21 cellular contexts compared by ENCODE assay signal in genomic region chr11:68309621-68310185, GRCh38. TPM values are rescaled to one million over a fixed set of nuclear protein-coding genes. Genes with fewer than 3 reads are reported as not detected.
DNase-seq lines count a peak whose midpoint lies in the region; ATAC-seq, FAIRE-seq and TF ChIP-seq lines count a peak whose summit lies in the region.
"Had no signal": no experiment of that assay in that cellular context is flagged by ENCODE, and none has a peak within 500 bp of the region (broad histone marks: within the 10 kb centered on the region; RNA-seq: fewer than 3 reads in every experiment).

No MANE protein-coding gene starts in this region.

- H3K36me3 Mint-ChIP-seq in immature natural killer cell (no peaks in the 10 kb centered on the region), type B pancreatic cell (no peaks in the 10 kb centered on the region), glutamatergic neuron (ENCODE audit: unreplicated experiment) (no peaks in the 10 kb centered on the region)

- H3K9me3 Mint-ChIP-seq in immature natural killer cell (no peaks in the 10 kb centered on the region), type B pancreatic cell (no peaks in the 10 kb centered on the region), glutamatergic neuron (ENCODE audit: unreplicated experiment) (peaks cover 12% of the 10 kb centered on the region)

- intact Hi-C loops in HepG2 (cut with micrococcal nuclease; ENCODE audit: unreplicated experiment) (no loop called here), right lobe of liver (cut with DNase I) (loop anchor here (10.0 kb wide), 1 partner anchor 75 kb away; no protein-coding TSS in a partner anchor)

- TF ChIP-seq EP300 in HepG2 (IDR thresholded peaks at IDR 0.05; ENCODE audit: low read depth in 2 of 2, low read length in 2 of 2) (peak in 1 of 2 experiments; percentile 48; a peak in 1 of 4 replicates), HepG2 (CRISPR knock-in tag; IDR thresholded peaks at IDR 0.05; ENCODE audit: borderline replicate concordance) (peak; percentile 25; the same call in 1 of the 2 replicates)

- DNase-seq in HepG2 (ENCODE audit: low spot score) (peak; percentile 69), right lobe of liver (no peak), M059J (ENCODE audit: low read depth) (peak; percentile 23), immature natural killer cell (no peak), type B pancreatic cell (ENCODE audit: extremely low spot score, unreplicated experiment) (no peak), glutamatergic neuron (no peak), AG08396 (ENCODE audit: low spot score) (no peak), dermis blood vessel endothelial cell (no peak)
- DNase-seq: activated CD4-positive, alpha-beta T cell treated with anti-CD3 and anti-CD28 coated beads for 48 hours; activated CD8-positive, alpha-beta memory T cell treated with anti-CD3 and anti-CD28 coated beads, Interleukin-2, amount 50 U/mL, for 48 hours; activated naive CD4-positive, alpha-beta T cell; effector CD8-positive, alpha-beta T cell; kidney glomerular epithelial cell; MG63; NCI-H1417 treated with DMSO at 0.1 percent for 48 hours; NCI-H748 treated with DMSO at 0.1 percent for 48 hours; psoas muscle; stimulated activated CD4-positive, alpha-beta T cell treated with anti-CD3 and anti-CD28 coated beads, Interleukin-1b, Interleukin-23, amount 100 ng/mL, for 48 hours; stimulated activated naive CD4-positive, alpha-beta T cell treated with Interleukin-2 at 50 U/mL for 16 hours; T-helper 1 cell had no signal

- CTCF ChIA-PET in HepG2 (lab: Yijun Ruan, JAX; ENCODE audit: low intra/inter-chr PET ratio, low total read pairs) = interaction anchor here (1.0 kb wide), 1 partner anchor 13 kb away, joined by 3 read pairs; no protein-coding TSS in a partner anchor

- TF ChIP-seq POLR2A in HepG2 (IDR thresholded peaks at IDR 0.05; ENCODE audit: insufficient read depth in 1 of 2, low read depth in 2 of 2, low read length in 2 of 2) (peak in 1 of 2 experiments; percentile 18; a peak in 1 of 4 replicates), right lobe of liver (IDR thresholded peaks at IDR 0.05) (no peak)

- peaks cover 19% of the 10 kb centered on the region for H3K79me2 ChIP-seq in HepG2 (ENCODE audit: insufficient read depth, low read length)

- TF ChIP-seq CTCF in HepG2 (CRISPR knock-in tag; IDR thresholded peaks at IDR 0.05) (no peak), right lobe of liver (IDR thresholded peaks at IDR 0.05) (no peak), type B pancreatic cell (conservative IDR thresholded peaks at IDR 0.05) (no peak), glutamatergic neuron (IDR thresholded peaks at IDR 0.05; ENCODE audit: partially characterized antibody, unreplicated experiment) (no peak)

- 17% methylated on average over 2 of the region's 2 CpGs for WGBS in HepG2 (ENCODE audit: low lambda C conversion rate)
- WGBS in right lobe of liver (ENCODE audit: insufficient coverage, low coverage, low lambda C conversion rate, missing lambda C conversion rate) = 88% methylated on average over 2 of the region's 2 CpGs

- TF ChIP-seq RAD21 in HepG2 (CRISPR knock-in tag; IDR thresholded peaks at IDR 0.05) = no peak

- H3K4me1 ChIP-seq in HepG2 (ENCODE audit: insufficient read depth, low read length) (peaks cover 47% of the 10 kb centered on the region), right lobe of liver (peaks cover 0 to 3% (median 0%) of the 10 kb centered on the region in 4 donors)

- H3K4me3 Mint-ChIP-seq in immature natural killer cell (peak overlapping the region in 4 of 5 donors; percentile 3 to 31 (median 22)), type B pancreatic cell (peak overlapping the region; percentile 77), glutamatergic neuron (ENCODE audit: unreplicated experiment) (no peak overlapping the region)

- H3K4me3 ChIP-seq in HepG2 (replicated peaks in 1 of 3; ENCODE audit: insufficient read depth in 1 of 3, low read depth in 2 of 3, low read length in 3 of 3) = no peak overlapping the region
- H3K4me3 ChIP-seq in right lobe of liver = no peak overlapping the region
- H3K4me3 ChIP-seq: esophagus muscularis mucosa, MG63, psoas muscle had no signal

- in situ Hi-C loops in HepG2 (cut with HindIII; ENCODE audit: extremely low pct_ligation_motif_present, low pct_unique_long_range_greater_than_20kb) = no loop called here

- no peak overlapping the region for H2AFZ ChIP-seq in HepG2 (ENCODE audit: low read length)

- H3K27ac Mint-ChIP-seq in immature natural killer cell = peak overlapping the region in 1 of 6 donors; percentile 4
- peak overlapping the region; percentile 80 for H3K27ac Mint-ChIP-seq in type B pancreatic cell
- H3K27ac Mint-ChIP-seq in glutamatergic neuron (ENCODE audit: unreplicated experiment) = no peak overlapping the region

- ATAC-seq in HepG2 = peak; percentile 56
- ATAC-seq in right lobe of liver = no peak
- ATAC-seq: psoas muscle had no signal

- no TSS peak for BruUV-seq in HepG2 (replicated peaks; lab: Mats Ljungman, UMichigan)

- POLR2A ChIA-PET in HepG2 (lab: Yijun Ruan, JAX) = interaction anchor here (2.5 to 5.7 kb wide), 2 partner anchors 10 to 38 kb away, joined by 9 to 127 read pairs; partner anchors contain the start of gene C11orf24

- H3K27me3 ChIP-seq in HepG2 (ENCODE audit: control insufficient read depth in 1 of 2, insufficient read depth in 2 of 2, low read length in 2 of 2) (no peaks in the 10 kb centered on the region; a peak in 1 of 5 replicates), right lobe of liver (no peaks in the 10 kb centered on the region)
- H3K27me3 ChIP-seq: esophagus muscularis mucosa, MG63 had no signal

- H3K4me1 Mint-ChIP-seq in immature natural killer cell (peaks cover 8 to 18% of the 10 kb centered on the region in 2 donors), type B pancreatic cell (ENCODE audit: unreplicated experiment) (peaks cover 26% of the 10 kb centered on the region), glutamatergic neuron (ENCODE audit: low read depth, unreplicated experiment) (peaks cover 8% of the 10 kb centered on the region)

- FAIRE-seq in HepG2 (lab: Jason Lieb, UNC) = no peak

- H3K27ac ChIP-seq in HepG2 (ENCODE audit: extremely low read length, insufficient read depth, low read length) = peak overlapping the region; percentile 78
- H3K27ac ChIP-seq in right lobe of liver = no peak overlapping the region
- H3K27ac ChIP-seq: psoas muscle had no signal

- H4K20me1 ChIP-seq in HepG2 (ENCODE audit: insufficient read depth, low read length) = no peaks in the 10 kb centered on the region

- H3K27me3 Mint-ChIP-seq in immature natural killer cell (ENCODE audit: low read depth in 3 of 3) (peaks cover 9 to 13% (median 12%) of the 10 kb centered on the region in 3 donors), type B pancreatic cell (no peaks in the 10 kb centered on the region), glutamatergic neuron (ENCODE audit: unreplicated experiment) (peaks cover 10% of the 10 kb centered on the region)

- H3K9me3 ChIP-seq in HepG2 (ENCODE audit: low read length) (no peaks in the 10 kb centered on the region), right lobe of liver (no peaks in the 10 kb centered on the region)
- H3K9me3 ChIP-seq: esophagus muscularis mucosa, MG63, psoas muscle had no signal

- H3K36me3 ChIP-seq in HepG2 (replicated peaks in 1 of 2; ENCODE audit: control insufficient read depth in 1 of 2, insufficient read depth in 2 of 2, low read length in 2 of 2) = peaks cover 0 to 7% of the 10 kb centered on the region in 2 experiments; a peak in 2 of 5 replicates
- no peaks in the 10 kb centered on the region for H3K36me3 ChIP-seq in right lobe of liver
- H3K36me3 ChIP-seq: esophagus muscularis mucosa, MG63 had no signal

- peak overlapping the region; percentile 58 for H3K4me2 ChIP-seq in HepG2 (ENCODE audit: low read depth, low read length)

- H3K9ac ChIP-seq in HepG2 (ENCODE audit: insufficient read depth, low read depth, low read length) = peak overlapping the region; percentile 53

RNA-seq across cellular contexts. Expression of gene LRP5, which starts 2.7 kb away (rescaled TPM):
- 23.6 and 40.4 TPM in 2 replicates for total RNA-seq in HepG2 (2016; rRNA removed; fragmentation: Illumina TruSeq; extraction: Trizol)
- total RNA-seq in HepG2 (2016; cell fraction: cytosol; rRNA removed; fragmentation: Illumina TruSeq; extraction: Trizol; ENCODE audit: low read depth) = 19.7 and 22.6 TPM in 2 replicates
- total RNA-seq in HepG2 (2016; cell fraction: insoluble cytoplasmic fraction; rRNA removed; fragmentation: Illumina TruSeq; extraction: Trizol) = 17.6 and 41.1 TPM in 2 replicates
- 27.9 and 29.7 TPM in 2 replicates for total RNA-seq in HepG2 (2016; cell fraction: membrane; rRNA removed; fragmentation: Illumina TruSeq; extraction: Trizol)
- 50.9 and 60.6 TPM in 2 replicates for total RNA-seq in HepG2 (2016; cell fraction: nucleus; rRNA removed; fragmentation: Illumina TruSeq; extraction: Trizol)
- polyA plus RNA-seq in HepG2 (2011; rRNA removed) = 64.0 and 83.4 TPM in 2 replicates
- polyA plus RNA-seq in HepG2 (2011; cell fraction: cytosol; rRNA removed) = 37.9 and 59.3 TPM in 2 replicates
- polyA plus RNA-seq in HepG2 (2011; cell fraction: nucleus; rRNA removed) = 131 and 158 TPM in 2 replicates
- polyA plus RNA-seq in HepG2 (2012) = 80.7 and 119 TPM in 2 replicates
- 10.8 and 12.1 TPM in 2 replicates for polyA plus RNA-seq in HepG2 (2016; cell fraction: cytosol; fragmentation: Illumina TruSeq; extraction: Trizol; ENCODE audit: low read depth)
- polyA plus RNA-seq in HepG2 (2016; cell fraction: insoluble cytoplasmic fraction; fragmentation: Illumina TruSeq; extraction: Trizol; ENCODE audit: low read depth) = 25.6 and 36.8 TPM in 2 replicates
- polyA plus RNA-seq in HepG2 (2016; cell fraction: membrane; fragmentation: Illumina TruSeq; extraction: Trizol; ENCODE audit: low read depth) = 20.7 and 25.9 TPM in 2 replicates
- polyA plus RNA-seq in HepG2 (2016; cell fraction: nucleus; fragmentation: Illumina TruSeq; extraction: Trizol; ENCODE audit: insufficient read depth, low read depth) = 130 and 133 TPM in 2 replicates
- 49.7 and 219 TPM in 2 replicates for polyA minus RNA-seq in HepG2 (2011; rRNA and poly(A)+ RNA removed; ENCODE audit: low replicate concordance)
- 75.4 and 75.5 TPM in 2 replicates for polyA minus RNA-seq in HepG2 (2011; cell fraction: cytosol; rRNA and poly(A)+ RNA removed)
- polyA minus RNA-seq in HepG2 (2011; cell fraction: nucleus; rRNA and poly(A)+ RNA removed) = 58.3 and 59.0 TPM in 2 replicates
- 100 to 1,000 TPM in 2 of 6 experiments, 10 to 100 TPM in 4; 74.4 to 120 (median 88.2) TPM for total RNA-seq in right lobe of liver
- 10.1 and 19.7 TPM in 2 replicates for total RNA-seq in M059J (2014; rRNA removed; shearing (Covaris generic))
- 1 to 10 TPM in 1 of 3 donors, under 1 TPM in 2; 0.03 to 1.2 (median 0.66) TPM for polyA plus RNA-seq in immature natural killer cell
- total RNA-seq in type B pancreatic cell (ENCODE audit: low replicate concordance) = 64.9 and 65.0 TPM in 2 replicates
- total RNA-seq in glutamatergic neuron (ENCODE audit: unreplicated experiment) = 17.4 TPM
- 87.3 and 169 TPM in 2 replicates for total RNA-seq in dermis blood vessel endothelial cell

RNA-seq across cellular contexts. Expression of gene C11orf24, which starts 37.9 kb away (rescaled TPM):
- 50.8 and 55.5 TPM in 2 replicates for total RNA-seq in HepG2 (2016; rRNA removed; fragmentation: Illumina TruSeq; extraction: Trizol)
- total RNA-seq in HepG2 (2016; cell fraction: cytosol; rRNA removed; fragmentation: Illumina TruSeq; extraction: Trizol; ENCODE audit: low read depth) = 110 and 141 TPM in 2 replicates
- 53.9 and 57.2 TPM in 2 replicates for total RNA-seq in HepG2 (2016; cell fraction: insoluble cytoplasmic fraction; rRNA removed; fragmentation: Illumina TruSeq; extraction: Trizol)
- 100.0 and 131 TPM in 2 replicates for total RNA-seq in HepG2 (2016; cell fraction: membrane; rRNA removed; fragmentation: Illumina TruSeq; extraction: Trizol)
- 32.7 and 33.6 TPM in 2 replicates for total RNA-seq in HepG2 (2016; cell fraction: nucleus; rRNA removed; fragmentation: Illumina TruSeq; extraction: Trizol)
- polyA plus RNA-seq in HepG2 (2011; rRNA removed) = 52.9 and 62.4 TPM in 2 replicates
- polyA plus RNA-seq in HepG2 (2011; cell fraction: cytosol; rRNA removed) = 58.4 and 70.2 TPM in 2 replicates
- polyA plus RNA-seq in HepG2 (2011; cell fraction: nucleus; rRNA removed) = 58.8 and 59.2 TPM in 2 replicates
- polyA plus RNA-seq in HepG2 (2012) = 50.8 and 63.8 TPM in 2 replicates
- 122 and 158 TPM in 2 replicates for polyA plus RNA-seq in HepG2 (2016; cell fraction: cytosol; fragmentation: Illumina TruSeq; extraction: Trizol; ENCODE audit: low read depth)
- polyA plus RNA-seq in HepG2 (2016; cell fraction: insoluble cytoplasmic fraction; fragmentation: Illumina TruSeq; extraction: Trizol; ENCODE audit: low read depth) = 61.2 and 70.0 TPM in 2 replicates
- polyA plus RNA-seq in HepG2 (2016; cell fraction: membrane; fragmentation: Illumina TruSeq; extraction: Trizol; ENCODE audit: low read depth) = 97.9 and 125 TPM in 2 replicates
- polyA plus RNA-seq in HepG2 (2016; cell fraction: nucleus; fragmentation: Illumina TruSeq; extraction: Trizol; ENCODE audit: insufficient read depth, low read depth) = 71.8 and 76.2 TPM in 2 replicates
- 53.9 and 60.5 TPM in 2 replicates for polyA minus RNA-seq in HepG2 (2011; rRNA and poly(A)+ RNA removed; ENCODE audit: low replicate concordance)
- polyA minus RNA-seq in HepG2 (2011; cell fraction: cytosol; rRNA and poly(A)+ RNA removed) = 26.4 and 31.4 TPM in 2 replicates
- polyA minus RNA-seq in HepG2 (2011; cell fraction: nucleus; rRNA and poly(A)+ RNA removed) = 19.3 and 23.5 TPM in 2 replicates
- 10 to 100 TPM; 39.4 to 70.9 (median 62.4) TPM for total RNA-seq in right lobe of liver
- 42.3 and 59.2 TPM in 2 replicates for total RNA-seq in M059J (2014; rRNA removed; shearing (Covaris generic))
- 10 to 100 TPM; 10.4 to 27.1 (median 12.6) TPM for polyA plus RNA-seq in immature natural killer cell
- 45.4 and 46.4 TPM in 2 replicates for total RNA-seq in type B pancreatic cell (ENCODE audit: low replicate concordance)
- 58.4 TPM for total RNA-seq in glutamatergic neuron (ENCODE audit: unreplicated experiment)
- total RNA-seq in dermis blood vessel endothelial cell = 3.9 and 10.0 TPM in 2 replicates

Comparison
In these comparisons a context has a peak if more than half of its experiments do, and no peak if none do; other contexts are left out.
1. DNase-seq: peak in HepG2 (single experiment) and M059J (single experiment); none in right lobe of liver (0 of 3), immature natural killer cell (0 of 3), type B pancreatic cell (single experiment), glutamatergic neuron (single experiment), AG08396 (single experiment) and dermis blood vessel endothelial cell (single experiment).